ENCODE assay signal across 17 cellular contexts in genomic region chr13:106630162-106630561, GRCh38.
DNase-seq lines count a peak whose midpoint lies in the region; ATAC-seq and TF ChIP-seq lines count a peak whose summit lies in the region.
"Had no signal": no experiment of that assay in that cellular context is flagged by ENCODE, and none has a peak within 500 bp of the region (broad histone marks: within the 10 kb centered on the region; RNA-seq: fewer than 3 reads in every experiment).

No MANE protein-coding gene starts in this region.

- no peak overlapping the region for H3K4me3 ChIP-seq in DND-41 (ENCODE audit: low read depth in 1 of 2, low read length in 2 of 2)
- H3K4me3 ChIP-seq in hepatocyte, result no peak overlapping the region
- H3K4me3 ChIP-seq: GM23338 had no signal

- peaks cover 17% of the 10 kb centered on the region for H3K27me3 Mint-ChIP-seq in nephron progenitor cell (ENCODE audit: low read depth, poor library complexity)

- H3K9me3 ChIP-seq in DND-41 (ENCODE audit: insufficient read depth, low read length, severe bottlenecking) (no peaks in the 10 kb centered on the region), hepatocyte (ENCODE audit: low read depth) (no peaks in the 10 kb centered on the region)

- H3K27ac ChIP-seq in DND-41 (ENCODE audit: low read length) (no peak overlapping the region), hepatocyte (peak overlapping the region; percentile 56)

- H4K20me1 ChIP-seq in DND-41 (ENCODE audit: insufficient read depth, low read length) (no peaks in the 10 kb centered on the region), hepatocyte (ENCODE audit: insufficient read depth, poor library complexity, severe bottlenecking) (no peaks in the 10 kb centered on the region)

- no peaks in the 10 kb centered on the region for H3K27me3 ChIP-seq in DND-41 (ENCODE audit: insufficient read depth, low read length, poor library complexity)
- no peaks in the 10 kb centered on the region for H3K27me3 ChIP-seq in hepatocyte

- H3K9me3 Mint-ChIP-seq in nephron progenitor cell, result peaks cover 12% of the 10 kb centered on the region
- no peaks in the 10 kb centered on the region for H3K9me3 Mint-ChIP-seq in stimulated activated effector memory CD8-positive, alpha-beta T cell treated with anti-CD3 and anti-CD28 coated beads, Interleukin-12 subunit alpha, Interleukin-12 subunit beta, amount 100 ng/mL, for 72 hours
- H3K9me3 Mint-ChIP-seq: CD8-positive, alpha-beta T cell; GM23338; IgD-negative memory B cell had no signal

- H3K27ac Mint-ChIP-seq in nephron progenitor cell, result no peak overlapping the region
- H3K27ac Mint-ChIP-seq in stimulated activated effector memory CD8-positive, alpha-beta T cell treated with anti-CD3 and anti-CD28 coated beads, Interleukin-12 subunit alpha, Interleukin-12 subunit beta, amount 100 ng/mL, for 72 hours, result no peak overlapping the region
- H3K27ac Mint-ChIP-seq: CD8-positive, alpha-beta T cell; GM23338 had no signal

- H3K36me3 Mint-ChIP-seq in nephron progenitor cell (ENCODE audit: low read depth), result no peaks in the 10 kb centered on the region
- H3K36me3 Mint-ChIP-seq in stimulated activated effector memory CD8-positive, alpha-beta T cell treated with anti-CD3 and anti-CD28 coated beads, Interleukin-12 subunit alpha, Interleukin-12 subunit beta, amount 100 ng/mL, for 72 hours, result no peaks in the 10 kb centered on the region
- H3K36me3 Mint-ChIP-seq: CD8-positive, alpha-beta T cell; IgD-negative memory B cell had no signal

- TF ChIP-seq CTCF in DND-41 (IDR thresholded peaks at IDR 0.05; ENCODE audit: borderline replicate concordance, extremely low read depth, low read length, poor library complexity, severe bottlenecking), result no peak
- no peak for TF ChIP-seq CTCF in hepatocyte (IDR thresholded peaks at IDR 0.05; ENCODE audit: poor library complexity)
- no peak for TF ChIP-seq CTCF in nephron progenitor cell (IDR thresholded peaks at IDR 0.05)

- no peaks in the 10 kb centered on the region for H3K9me2 ChIP-seq in hepatocyte (replicated peaks; ENCODE audit: insufficient read depth)

- no peak overlapping the region for H3K4me3 Mint-ChIP-seq in nephron progenitor cell
- no peak overlapping the region for H3K4me3 Mint-ChIP-seq in stimulated activated effector memory CD8-positive, alpha-beta T cell treated with anti-CD3 and anti-CD28 coated beads, Interleukin-12 subunit alpha, Interleukin-12 subunit beta, amount 100 ng/mL, for 72 hours
- H3K4me3 Mint-ChIP-seq: CD8-positive, alpha-beta T cell; GM23338; IgD-negative memory B cell had no signal

- no peak overlapping the region for H2AFZ ChIP-seq in DND-41 (ENCODE audit: low read depth, low read length)
- no peak overlapping the region for H2AFZ ChIP-seq in hepatocyte
- H2AFZ ChIP-seq: GM23338 had no signal

- DNase-seq in DND-41 (no peak), hepatocyte (ENCODE audit: low spot score) (no peak), nephron progenitor cell (peak; percentile 33), globus pallidus (ENCODE audit: low spot score) (no peak), HUDEP-2 (lab: John Stamatoyannopoulos, UW; ENCODE audit: unreplicated experiment in 76 of 76) (no peak), medulla oblongata (ENCODE audit: extremely low spot score) (no peak), GF-D8 (lab: John Stamatoyannopoulos, UW) (no peak)
- no peak for DNase-seq in stimulated activated effector memory CD8-positive, alpha-beta T cell treated with anti-CD3 and anti-CD28 coated beads, Interleukin-12 subunit alpha, Interleukin-12 subunit beta, amount 100 ng/mL, for 72 hours (ENCODE audit: low spot score in 2 of 2)
- DNase-seq: AML-193; Calu3; CD8-positive, alpha-beta T cell; DMS79 treated with DMSO at 0.1 percent for 48 hours; EL; HCEC 1CT had no signal

- H3K36me3 ChIP-seq in DND-41 (ENCODE audit: insufficient read depth, low read length) (no peaks in the 10 kb centered on the region), hepatocyte (replicated peaks; ENCODE audit: insufficient read depth, low read depth) (no peaks in the 10 kb centered on the region)

- H3K4me1 ChIP-seq in DND-41 (ENCODE audit: insufficient read depth, low read length) (no peaks in the 10 kb centered on the region), hepatocyte (ENCODE audit: insufficient read depth) (no peaks in the 10 kb centered on the region)

- 95% methylated on average over 5 of the region's 5 CpGs for WGBS in hepatocyte (ENCODE audit: low lambda C conversion rate, missing lambda C conversion rate)

- H3K4me1 Mint-ChIP-seq in nephron progenitor cell, result peaks cover 57% of the 10 kb centered on the region
- H3K4me1 Mint-ChIP-seq in stimulated activated effector memory CD8-positive, alpha-beta T cell treated with anti-CD3 and anti-CD28 coated beads, Interleukin-12 subunit alpha, Interleukin-12 subunit beta, amount 100 ng/mL, for 72 hours, result no peaks in the 10 kb centered on the region
- H3K4me1 Mint-ChIP-seq: GM23338, IgD-negative memory B cell had no signal

- no peak overlapping the region for H3K9ac ChIP-seq in DND-41 (ENCODE audit: low read depth, low read length)

- ATAC-seq in DND-41 (ENCODE audit: insufficient read depth, low read depth), result peak; percentile 49; the same call in 1 of the 3 replicates
- ATAC-seq in stimulated activated effector memory CD8-positive, alpha-beta T cell treated with anti-CD3 and anti-CD28 coated beads, Interleukin-12 subunit alpha, Interleukin-12 subunit beta, amount 100 ng/mL, for 72 hours, result peak; percentile 27
- ATAC-seq: CD8-positive, alpha-beta T cell; GM23338; HepG2 had no signal

- H3K79me2 ChIP-seq in DND-41 (ENCODE audit: insufficient read depth, low read length) (no peaks in the 10 kb centered on the region), hepatocyte (no peaks in the 10 kb centered on the region)

- no peak overlapping the region for H3K4me2 ChIP-seq in DND-41 (ENCODE audit: insufficient read depth, low read length)
- H3K4me2 ChIP-seq in hepatocyte, result no peak overlapping the region
- H3K4me2 ChIP-seq: GM23338 had no signal
